8 cellular contexts compared by ENCODE assay signal in the genomic region with DNA sequence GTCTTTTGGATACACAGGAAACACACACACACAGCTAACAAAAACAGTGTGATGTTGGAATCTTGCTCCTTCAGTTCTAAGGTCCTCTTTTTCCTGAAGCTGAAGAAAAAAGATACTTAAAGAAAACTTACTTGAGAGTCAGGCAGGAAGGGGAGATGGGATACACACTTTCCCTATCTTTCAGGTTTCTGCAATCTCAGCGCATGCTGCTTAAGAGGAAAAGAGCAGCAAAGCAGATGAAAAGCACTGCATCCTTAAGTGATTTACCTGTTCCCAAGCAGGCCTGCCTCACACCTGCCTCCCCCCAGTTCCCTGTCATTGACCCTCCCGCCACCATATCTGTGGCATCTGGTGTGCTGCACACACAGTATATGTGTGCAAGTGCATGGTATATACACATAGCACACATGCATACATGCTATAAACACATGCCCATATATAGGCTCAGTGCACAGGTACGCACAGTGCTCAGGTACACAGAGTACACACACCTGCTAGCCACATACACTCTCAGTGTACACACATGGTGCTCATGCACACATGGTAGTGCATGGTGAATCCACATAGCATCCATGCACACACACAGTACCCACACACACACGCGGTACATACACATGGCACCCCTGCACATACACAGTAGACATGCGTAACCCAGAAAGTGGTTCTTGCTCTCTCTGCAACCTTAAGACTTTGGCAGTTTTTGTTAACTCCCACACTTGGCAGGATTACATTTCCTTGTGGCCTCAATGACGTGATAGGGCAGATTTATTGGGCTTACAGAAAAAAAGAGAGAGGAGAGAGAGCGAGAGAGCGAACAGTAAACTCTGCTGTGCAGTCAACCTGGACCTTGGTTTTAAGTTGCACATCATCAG.
A peak's percentile ranks its signal among the peaks of the same experiment; 100 is the strongest.
DNase-seq lines count a peak whose midpoint lies in the region; ATAC-seq and TF ChIP-seq lines count a peak whose summit lies in the region.

No MANE protein-coding gene starts in this region.

- peak overlapping the region; percentile 77 for H3K4me2 ChIP-seq in SU-DHL-6 (ENCODE audit: low read depth, low read length, poor library complexity, severe bottlenecking)

- no peaks in the 10 kb centered on the region for H3K27me3 ChIP-seq in SU-DHL-6 (ENCODE audit: low read length)
- H3K27me3 ChIP-seq in A673 (replicated peaks; ENCODE audit: insufficient read depth, low read depth, low read length, poor library complexity) = no peaks in the 10 kb centered on the region

- peak overlapping the region; percentile 58 for H3K9ac ChIP-seq in SU-DHL-6 (ENCODE audit: low read length)

- H3K36me3 ChIP-seq in SU-DHL-6 (ENCODE audit: low read length) (no peaks in the 10 kb centered on the region), A673 (ENCODE audit: insufficient read depth, low read length, poor library complexity, severe bottlenecking) (no peaks in the 10 kb centered on the region)

- no peak for ATAC-seq in GM21717 (IDR thresholded peaks at IDR 0.05; ENCODE audit: unreplicated experiment)

- no TSS peak for BruUV-seq in A673 (replicated peaks; lab: Mats Ljungman, UMichigan)

- peaks cover 34% of the 10 kb centered on the region for H3F3A ChIP-seq in SU-DHL-6 (ENCODE audit: insufficient read depth)

- CTCF ChIA-PET in A673 (lab: Charles Lee) = no interaction called here

- POLR2A ChIA-PET in A673 (lab: Charles Lee; ENCODE audit: low non-redundant PET) = no interaction called here

- H3K4me3 ChIP-seq in SU-DHL-6 (ENCODE audit: insufficient read depth, low read length, poor library complexity, severe bottlenecking) (peak overlapping the region; percentile 5), fibroblast of mammary gland (ENCODE audit: control insufficient read depth, low read depth, low read length) (no peak overlapping the region), retinal pigment epithelial cell (ENCODE audit: low read length) (no peak overlapping the region), A673 (ENCODE audit: low read depth, low read length, poor library complexity, severe bottlenecking) (no peak overlapping the region)

- peak overlapping the region; percentile 97 for H3K27ac ChIP-seq in SU-DHL-6 (ENCODE audit: low read depth, low read length)
- no peak overlapping the region for H3K27ac ChIP-seq in A673 (ENCODE audit: low read depth, low read length, poor library complexity, severe bottlenecking)

- intact Hi-C loops in A673 (cut with micrococcal nuclease; ENCODE audit: unreplicated experiment) = no loop called here

- peak; percentile 70 for DNase-seq in DMS79 (lab: John Stamatoyannopoulos, UW)
- peak; percentile 76 for DNase-seq in HCEC 1CT
- DNase-seq in fibroblast of mammary gland (ENCODE audit: low read depth) = peak; percentile 99
- DNase-seq in retinal pigment epithelial cell (ENCODE audit: low read depth) = peak; percentile 90
- no peak for DNase-seq in A673 (ENCODE audit: low spot score)
- DNase-seq in RKO (ENCODE audit: low spot score) = no peak

- no peaks in the 10 kb centered on the region for H3K79me2 ChIP-seq in SU-DHL-6 (ENCODE audit: insufficient read depth, low read length)

- no peaks in the 10 kb centered on the region for H3K9me2 ChIP-seq in SU-DHL-6 (replicated peaks; ENCODE audit: insufficient read depth, low read length)

- no peak overlapping the region for H2AFZ ChIP-seq in SU-DHL-6 (ENCODE audit: low read depth, low read length, severe bottlenecking)

- no peak for TF ChIP-seq CTCF in SU-DHL-6 (IDR thresholded peaks at IDR 0.05; ENCODE audit: insufficient read depth, low read length, poor library complexity, severe bottlenecking)
- no peak for TF ChIP-seq CTCF in fibroblast of mammary gland (conservative IDR thresholded peaks at IDR 0.05; ENCODE audit: control insufficient read depth, insufficient read depth, low read depth, low read length)
- TF ChIP-seq CTCF in retinal pigment epithelial cell (conservative IDR thresholded peaks at IDR 0.05; ENCODE audit: low read depth, low read length) = no peak
- no peak for TF ChIP-seq CTCF in A673 (conservative IDR thresholded peaks at IDR 0.05; ENCODE audit: low read depth, low read length)

- H3K9me3 ChIP-seq in SU-DHL-6 (ENCODE audit: insufficient read depth, low read length) (no peaks in the 10 kb centered on the region), A673 (ENCODE audit: low read depth, low read length, poor library complexity, severe bottlenecking) (no peaks in the 10 kb centered on the region)

- peaks cover 5% of the 10 kb centered on the region for H3K4me1 ChIP-seq in A673 (ENCODE audit: insufficient read depth, low read length, poor library complexity, severe bottlenecking)

- no peaks in the 10 kb centered on the region for H4K20me1 ChIP-seq in SU-DHL-6 (ENCODE audit: low read depth, low read length)

Comparison
In these comparisons a context has a peak if more than half of its experiments do, and no peak if none do; other contexts are left out.
1. DNase-seq: peak in DMS79 (single experiment), HCEC 1CT (single experiment), fibroblast of mammary gland (single experiment) and retinal pigment epithelial cell (single experiment); none in A673 (single experiment) and RKO (single experiment).